37 cellular contexts compared by ENCODE assay signal in genomic region chrX:44175455-44175854, GRCh38.
"Had no signal": no experiment of that assay in that cellular context is flagged by ENCODE, and none has a peak within 500 bp of the region (broad histone marks: within the 10 kb centered on the region; RNA-seq: fewer than 3 reads in every experiment).

No MANE protein-coding gene starts in this region.

- H3K27me3 Mint-ChIP-seq: activated naive CD4-positive, alpha-beta T cell treated with anti-CD3 and anti-CD28 coated beads, Interleukin-2, amount 10 ng/mL, durations not matched to agents 7 days and 5 days; activated naive CD4-positive, alpha-beta T cell treated with anti-CD3 and anti-CD28 coated beads, Interleukin-2, amount 50 U/mL, for 24 hours; activated naive CD8-positive, alpha-beta T cell; activated naive CD8-positive, alpha-beta T cell treated with anti-CD3 and anti-CD28 coated beads for 36 hours; activated naive CD8-positive, alpha-beta T cell treated with anti-CD3 and anti-CD28 coated beads, Interleukin-2, amount 10 ng/mL, durations not matched to agents 7 days and 5 days; activated naive CD8-positive, alpha-beta T cell treated with anti-CD3 and anti-CD28 coated beads, Interleukin-2, amount 50 U/mL, for 24 hours; activated T-helper 17 cell treated with anti-CD3 and anti-CD28 coated beads, Interleukin-2, amount 50 U/mL, for 72 hours; brain; central memory CD8-positive, alpha-beta T cell had no signal

- H3K9me3 Mint-ChIP-seq: activated naive CD8-positive, alpha-beta T cell treated with anti-CD3 and anti-CD28 coated beads, Interleukin-2, amount 10 ng/mL, durations not matched to agents 7 days and 5 days; activated T-helper 1 cell treated with anti-CD3 and anti-CD28 coated beads, Interleukin-12 subunit alpha, Interleukin-12 subunit beta, Interleukin-2, Interleukin-4 antibody, amounts not matched to agents 30 ng/mL and 10 ng/mL and 1 ng/mL, durations not matched to agents 14 hours and 24 hours and 36 hours had no signal

- H3K9me3 ChIP-seq: adrenal gland, ascending aorta, body of pancreas had no signal

- H3K4me1 Mint-ChIP-seq: activated naive CD4-positive, alpha-beta T cell treated with anti-CD3 and anti-CD28 coated beads, Interleukin-2, amount 10 ng/mL, durations not matched to agents 7 days and 5 days; activated naive CD4-positive, alpha-beta T cell treated with anti-CD3 and anti-CD28 coated beads, Interleukin-2, amount 50 U/mL, for 24 hours; activated naive CD8-positive, alpha-beta T cell treated with anti-CD3 and anti-CD28 coated beads for 36 hours; activated naive CD8-positive, alpha-beta T cell treated with anti-CD3 and anti-CD28 coated beads, Interleukin-2, amount 10 ng/mL, durations not matched to agents 7 days and 5 days; activated naive CD8-positive, alpha-beta T cell treated with anti-CD3 and anti-CD28 coated beads, Interleukin-2, amount 50 U/mL, for 24 hours; activated T-helper 17 cell treated with anti-CD3 and anti-CD28 coated beads, Interleukin-2, amount 50 U/mL, for 72 hours; central memory CD8-positive, alpha-beta T cell had no signal

- H3K4me3 Mint-ChIP-seq: activated naive CD4-positive, alpha-beta T cell treated with anti-CD3 and anti-CD28 coated beads for 36 hours; activated naive CD4-positive, alpha-beta T cell treated with anti-CD3 and anti-CD28 coated beads, Interleukin-2, amount 10 ng/mL, durations not matched to agents 7 days and 5 days; activated naive CD4-positive, alpha-beta T cell treated with anti-CD3 and anti-CD28 coated beads, Interleukin-2, amount 50 U/mL, for 24 hours; activated naive CD8-positive, alpha-beta T cell; activated naive CD8-positive, alpha-beta T cell treated with anti-CD3 and anti-CD28 coated beads for 36 hours; activated naive CD8-positive, alpha-beta T cell treated with anti-CD3 and anti-CD28 coated beads, Interleukin-2, amount 10 ng/mL, durations not matched to agents 7 days and 5 days; activated naive CD8-positive, alpha-beta T cell treated with anti-CD3 and anti-CD28 coated beads, Interleukin-2, amount 50 U/mL, for 24 hours; activated T-cell treated with anti-CD3 and anti-CD28 coated beads, Interleukin-2, amount 50 U/mL, for 24 hours; activated T-cell treated with anti-CD3 and anti-CD28 coated beads, Interleukin-2, amount 50 U/mL, for 4 hours; activated T-cell treated with anti-CD3 and anti-CD28 coated beads, Interleukin-2, amount 50 U/mL, for 72 hours; activated T-helper 1 cell treated with anti-CD3 and anti-CD28 coated beads, Interleukin-12 subunit alpha, Interleukin-12 subunit beta, Interleukin-2, Interleukin-4 antibody, amounts not matched to agents 30 ng/mL and 10 ng/mL and 1 ng/mL, durations not matched to agents 14 hours and 24 hours and 36 hours; activated T-helper 17 cell treated with anti-CD3 and anti-CD28 coated beads, Interleukin-2, amount 50 U/mL, for 72 hours; brain; central memory CD8-positive, alpha-beta T cell had no signal

- DNase-seq: activated effector memory CD4-positive, alpha-beta T cell treated with anti-CD3 and anti-CD28 coated beads, Interleukin-2, amount 50 U/mL, for 16 hours; activated effector memory CD4-positive, alpha-beta T cell treated with Interleukin-2 at 50 U/mL for 16 hours; activated gamma-delta T cell; activated gamma-delta T cell treated with Interleukin-2 at 50 U/mL for 16 hours; activated naive CD4-positive, alpha-beta T cell; activated naive CD4-positive, alpha-beta T cell treated with anti-CD3 and anti-CD28 coated beads for 36 hours; activated naive CD4-positive, alpha-beta T cell treated with anti-CD3 and anti-CD28 coated beads, Interleukin-2, amount 10 ng/mL, durations not matched to agents 7 days and 5 days; activated naive CD4-positive, alpha-beta T cell treated with anti-CD3 and anti-CD28 coated beads, Interleukin-2, amount 50 U/mL, for 16 hours; activated naive CD4-positive, alpha-beta T cell treated with Interleukin-2 at 50 U/mL for 16 hours; activated naive CD8-positive, alpha-beta T cell treated with anti-CD3 and anti-CD28 coated beads for 36 hours; activated naive CD8-positive, alpha-beta T cell treated with anti-CD3 and anti-CD28 coated beads, Interleukin-2, amount 10 ng/mL, durations not matched to agents 7 days and 5 days; activated naive CD8-positive, alpha-beta T cell treated with anti-CD3 and anti-CD28 coated beads, Interleukin-2, amount 50 U/mL, for 24 hours; activated T-cell treated with anti-CD3 and anti-CD28 coated beads, Interleukin-2, amount 50 U/mL, for 24 hours; activated T-cell treated with anti-CD3 and anti-CD28 coated beads, Interleukin-2, amount 50 U/mL, for 4 hours; activated T-cell treated with anti-CD3 and anti-CD28 coated beads, Interleukin-2, amount 50 U/mL, for 48 hours; activated T-cell treated with anti-CD3 and anti-CD28 coated beads, Interleukin-2, amount 50 U/mL, for 72 hours; adrenal gland; amniotic stem cell; amygdala; anterior cingulate cortex; aorta; body of pancreas; brain microvascular endothelial cell; caudate nucleus; central memory CD4-positive, alpha-beta T cell; cerebellar nuclear complex had no signal

- H3K36me3 Mint-ChIP-seq: activated naive CD4-positive, alpha-beta T cell treated with anti-CD3 and anti-CD28 coated beads, Interleukin-2, amount 10 ng/mL, durations not matched to agents 7 days and 5 days; activated naive CD8-positive, alpha-beta T cell treated with anti-CD3 and anti-CD28 coated beads, Interleukin-2, amount 10 ng/mL, durations not matched to agents 7 days and 5 days; brain had no signal

- H3K36me3 ChIP-seq: adrenal gland, ascending aorta, brain microvascular endothelial cell, breast epithelium, cardiac muscle cell had no signal

- H3K27ac Mint-ChIP-seq: activated naive CD4-positive, alpha-beta T cell treated with anti-CD3 and anti-CD28 coated beads for 36 hours; activated naive CD4-positive, alpha-beta T cell treated with anti-CD3 and anti-CD28 coated beads, Interleukin-2, amount 10 ng/mL, durations not matched to agents 7 days and 5 days; activated naive CD4-positive, alpha-beta T cell treated with anti-CD3 and anti-CD28 coated beads, Interleukin-2, amount 50 U/mL, for 24 hours; activated naive CD4-positive, alpha-beta T cell treated with anti-CD3 and anti-CD28 coated beads, Interleukin-2, amount 50 U/mL, for 72 hours; activated naive CD8-positive, alpha-beta T cell; activated naive CD8-positive, alpha-beta T cell treated with anti-CD3 and anti-CD28 coated beads for 36 hours; activated naive CD8-positive, alpha-beta T cell treated with anti-CD3 and anti-CD28 coated beads, Interleukin-2, amount 10 ng/mL, durations not matched to agents 7 days and 5 days; activated naive CD8-positive, alpha-beta T cell treated with anti-CD3 and anti-CD28 coated beads, Interleukin-2, amount 50 U/mL, for 24 hours; activated T-cell treated with anti-CD3 and anti-CD28 coated beads, Interleukin-2, amount 50 U/mL, for 24 hours; activated T-cell treated with anti-CD3 and anti-CD28 coated beads, Interleukin-2, amount 50 U/mL, for 72 hours; activated T-helper 1 cell treated with anti-CD3 and anti-CD28 coated beads, Interleukin-12 subunit alpha, Interleukin-12 subunit beta, Interleukin-2, Interleukin-4 antibody, amounts not matched to agents 30 ng/mL and 10 ng/mL and 1 ng/mL, durations not matched to agents 14 hours and 24 hours and 36 hours; activated T-helper 17 cell treated with anti-CD3 and anti-CD28 coated beads, Interleukin-2, amount 50 U/mL, for 72 hours; activated T-helper 2 cell treated with anti-CD3 and anti-CD28 coated beads, Interferon-gamma antibody, Interleukin-2, Interleukin-4, amounts not matched to agents 10 μg/mL and 5 μg/mL and 100 μg/mL, durations not matched to agents 14 hours and 24 hours and 36 hours; brain had no signal

- H3K4me3 ChIP-seq: adrenal gland, ascending aorta, body of pancreas, breast epithelium, cardiac muscle cell had no signal

- H3K27ac ChIP-seq: adrenal gland, ascending aorta, body of pancreas, brain microvascular endothelial cell, breast epithelium, cardiac muscle cell had no signal

- H3K4me1 ChIP-seq: adrenal gland, ascending aorta, body of pancreas, breast epithelium had no signal
